Comparison of ENCODE assay signal across 19 cellular contexts in the genomic region with DNA sequence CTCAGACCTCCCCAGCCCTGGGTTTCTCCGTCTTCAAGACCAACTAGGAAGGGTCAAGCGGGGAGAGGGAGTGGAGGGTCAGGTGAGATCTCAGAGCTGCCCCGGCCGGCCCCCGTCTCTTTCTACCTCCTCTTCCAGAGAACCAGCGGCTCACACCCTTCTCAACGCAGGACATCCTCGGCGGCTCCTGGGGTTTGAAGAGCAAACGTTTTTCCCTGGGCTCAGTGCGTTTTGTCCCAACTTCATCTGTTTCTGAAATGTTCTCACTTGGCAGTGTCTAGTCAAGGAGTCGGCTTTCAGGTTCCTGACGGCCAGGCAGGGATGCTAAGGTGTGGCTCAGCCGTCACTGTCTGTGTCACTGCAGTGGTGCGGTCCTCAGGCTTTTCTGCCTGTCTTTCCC.
"Had no signal": no experiment of that assay in that cellular context is flagged by ENCODE, and none has a peak within 500 bp of the region (broad histone marks: within the 10 kb centered on the region; RNA-seq: fewer than 3 reads in every experiment).

No MANE protein-coding gene starts in this region.

- H3K36me3 Mint-ChIP-seq: immature natural killer cell, naive B cell had no signal

- H3K4me3 Mint-ChIP-seq: central memory CD8-positive, alpha-beta T cell; dendritic cell treated with granulocyte-macrophage colony-stimulating factor and Interleukin-4, amounts not matched to agents 40 ng/mL and 50 ng/mL, for 4 days; immature natural killer cell; naive B cell; nephron had no signal

- H3K27ac Mint-ChIP-seq: dendritic cell treated with granulocyte-macrophage colony-stimulating factor and Interleukin-4, amounts not matched to agents 40 ng/mL and 50 ng/mL, for 4 days; immature natural killer cell; naive B cell; nephron had no signal

- H3K4me3 ChIP-seq: lung, suprapubic skin, thyroid gland, upper lobe of left lung, vagina had no signal

- DNase-seq: erythroblast; foreskin keratinocyte; immature natural killer cell; kidney; left cardiac atrium; left ventricle myocardium superior; mesenchymal stem cell; naive B cell; small intestine; stimulated activated CD4-positive, alpha-beta T cell treated with anti-CD3 and anti-CD28 coated beads, Interleukin-2, amount 100 ng/mL, for 48 hours; stimulated activated naive CD8-positive, alpha-beta T cell treated with anti-CD3 and anti-CD28 coated beads, Interleukin-15, Interleukin-2, amounts not matched to agents 100 U/mL and 50 U/mL, for 24 hours; thyroid gland had no signal

- H3K9me3 Mint-ChIP-seq: central memory CD8-positive, alpha-beta T cell; nephron had no signal

- H3K4me1 ChIP-seq: foreskin keratinocyte, thyroid gland, upper lobe of left lung, vagina had no signal

- H3K27me3 ChIP-seq: foreskin keratinocyte, thyroid gland, upper lobe of left lung, vagina had no signal

- H3K4me1 Mint-ChIP-seq: central memory CD8-positive, alpha-beta T cell; immature natural killer cell; naive B cell had no signal

- H3K36me3 ChIP-seq: suprapubic skin, thyroid gland, upper lobe of left lung, vagina had no signal

- ATAC-seq: foreskin keratinocyte; left cardiac atrium; left ventricle myocardium superior; stimulated activated naive CD8-positive, alpha-beta T cell treated with anti-CD3 and anti-CD28 coated beads, Interleukin-15, Interleukin-2, amounts not matched to agents 100 U/mL and 50 U/mL, for 24 hours had no signal

- H3K27me3 Mint-ChIP-seq: central memory CD8-positive, alpha-beta T cell had no signal

- H3K9me3 ChIP-seq: suprapubic skin, thyroid gland, upper lobe of left lung, vagina had no signal

- H3K27ac ChIP-seq: foreskin keratinocyte, suprapubic skin, thyroid gland, upper lobe of left lung, vagina had no signal
